37 cellular contexts compared by ENCODE assay signal in genomic region chr1:39585933-39586332, GRCh38. TPM values are rescaled to one million over a fixed set of nuclear protein-coding genes. Genes with fewer than 3 reads are reported as not detected.
"Had no signal": no experiment of that assay in that cellular context is flagged by ENCODE, and none has a peak within 500 bp of the region (broad histone marks: within the 10 kb centered on the region; RNA-seq: fewer than 3 reads in every experiment).

No MANE protein-coding gene starts in this region.

- H3K36me3 Mint-ChIP-seq: activated CD4-positive, alpha-beta memory T cell treated with anti-CD3 and anti-CD28 coated beads for 36 hours; activated naive CD4-positive, alpha-beta T cell treated with anti-CD3 and anti-CD28 coated beads, Interleukin-2, amount 50 U/mL, for 72 hours; activated naive CD8-positive, alpha-beta T cell treated with anti-CD3 and anti-CD28 coated beads for 36 hours; brain had no signal

- H3K4me3 ChIP-seq: ascending aorta, cardiac muscle cell had no signal

- H3K36me3 ChIP-seq: ascending aorta, cardiac muscle cell had no signal

- H3K4me1 ChIP-seq: ascending aorta had no signal

- H3K9me3 ChIP-seq: ascending aorta had no signal

- H3K4me3 Mint-ChIP-seq: activated B cell treated with CpG ODN at 0.5 μM for 24 hours; activated CD4-positive, alpha-beta memory T cell treated with anti-CD3 and anti-CD28 coated beads for 36 hours; activated CD4-positive, alpha-beta T cell treated with anti-CD3 and anti-CD28 coated beads, Interleukin-2, amount 10 ng/mL, durations not matched to agents 24 days and 14 days; activated CD8-positive, alpha-beta T cell treated with anti-CD3 and anti-CD28 coated beads for 36 hours; activated naive CD4-positive, alpha-beta T cell treated with anti-CD3 and anti-CD28 coated beads for 36 hours; activated naive CD8-positive, alpha-beta T cell treated with anti-CD3 and anti-CD28 coated beads for 36 hours; activated T-cell treated with anti-CD3 and anti-CD28 coated beads, Interleukin-2, amount 50 U/mL, for 4 hours; activated T-cell treated with anti-CD3 and anti-CD28 coated beads, Interleukin-2, amount 50 U/mL, for 72 hours; activated T-helper 1 cell treated with anti-CD3 and anti-CD28 coated beads, Interleukin-12 subunit alpha, Interleukin-12 subunit beta, Interleukin-2, Interleukin-4 antibody, amounts not matched to agents 30 ng/mL and 10 ng/mL and 1 ng/mL, durations not matched to agents 14 hours and 24 hours and 36 hours; activated T-helper 17 cell treated with anti-CD3 and anti-CD28 coated beads, Interleukin-2, amount 50 U/mL, for 72 hours; brain; central memory CD8-positive, alpha-beta T cell; T-helper 1 cell treated with Interleukin-12 subunit alpha and Interleukin-12 subunit beta and Interleukin-4 antibody, amounts not matched to agents 30 μg/mL and 1 μg/mL, for 36 hours; T-helper 2 cell treated with Interferon-gamma antibody and Interleukin-4, amounts not matched to agents 5 μg/mL and 100 μg/mL, for 36 hours had no signal

- H3K9me3 Mint-ChIP-seq: activated B cell treated with CpG ODN at 0.5 μM for 24 hours; activated CD4-positive, alpha-beta memory T cell treated with anti-CD3 and anti-CD28 coated beads for 36 hours; activated CD4-positive, alpha-beta T cell treated with anti-CD3 and anti-CD28 coated beads, Interleukin-2, amount 10 ng/mL, durations not matched to agents 24 days and 14 days; activated CD8-positive, alpha-beta T cell treated with anti-CD3 and anti-CD28 coated beads for 36 hours; activated naive CD4-positive, alpha-beta T cell treated with anti-CD3 and anti-CD28 coated beads for 36 hours; activated naive CD4-positive, alpha-beta T cell treated with anti-CD3 and anti-CD28 coated beads, Interleukin-2, amount 50 U/mL, for 72 hours; activated naive CD8-positive, alpha-beta T cell treated with anti-CD3 and anti-CD28 coated beads for 36 hours; activated T-cell treated with anti-CD3 and anti-CD28 coated beads, Interleukin-2, amount 50 U/mL, for 4 hours; activated T-cell treated with anti-CD3 and anti-CD28 coated beads, Interleukin-2, amount 50 U/mL, for 72 hours; activated T-helper 1 cell treated with anti-CD3 and anti-CD28 coated beads, Interleukin-12 subunit alpha, Interleukin-12 subunit beta, Interleukin-2, Interleukin-4 antibody, amounts not matched to agents 30 ng/mL and 10 ng/mL and 1 ng/mL, durations not matched to agents 14 hours and 24 hours and 36 hours; activated T-helper 17 cell treated with anti-CD3 and anti-CD28 coated beads, Interleukin-2, amount 50 U/mL, for 72 hours; brain; central memory CD8-positive, alpha-beta T cell; T-helper 1 cell treated with Interleukin-12 subunit alpha and Interleukin-12 subunit beta and Interleukin-4 antibody, amounts not matched to agents 30 μg/mL and 1 μg/mL, for 36 hours; T-helper 2 cell treated with Interferon-gamma antibody and Interleukin-4, amounts not matched to agents 5 μg/mL and 100 μg/mL, for 36 hours had no signal

- H3K27ac Mint-ChIP-seq: activated B cell treated with CpG ODN at 0.5 μM for 24 hours; activated CD4-positive, alpha-beta memory T cell treated with anti-CD3 and anti-CD28 coated beads for 36 hours; activated CD4-positive, alpha-beta T cell treated with anti-CD3 and anti-CD28 coated beads, Interleukin-2, amount 10 ng/mL, durations not matched to agents 24 days and 14 days; activated CD8-positive, alpha-beta T cell treated with anti-CD3 and anti-CD28 coated beads for 36 hours; activated naive CD4-positive, alpha-beta T cell treated with anti-CD3 and anti-CD28 coated beads for 36 hours; activated naive CD4-positive, alpha-beta T cell treated with anti-CD3 and anti-CD28 coated beads, Interleukin-2, amount 50 U/mL, for 72 hours; activated naive CD8-positive, alpha-beta T cell treated with anti-CD3 and anti-CD28 coated beads for 36 hours; activated T-cell treated with anti-CD3 and anti-CD28 coated beads, Interleukin-2, amount 50 U/mL, for 72 hours; activated T-helper 1 cell treated with anti-CD3 and anti-CD28 coated beads, Interleukin-12 subunit alpha, Interleukin-12 subunit beta, Interleukin-2, Interleukin-4 antibody, amounts not matched to agents 30 ng/mL and 10 ng/mL and 1 ng/mL, durations not matched to agents 14 hours and 24 hours and 36 hours; activated T-helper 17 cell treated with anti-CD3 and anti-CD28 coated beads, Interleukin-2, amount 50 U/mL, for 72 hours; brain; T-helper 1 cell treated with Interleukin-12 subunit alpha and Interleukin-12 subunit beta and Interleukin-4 antibody, amounts not matched to agents 30 μg/mL and 1 μg/mL, for 36 hours; T-helper 2 cell treated with Interferon-gamma antibody and Interleukin-4, amounts not matched to agents 5 μg/mL and 100 μg/mL, for 36 hours had no signal

- H3K27me3 Mint-ChIP-seq: activated CD4-positive, alpha-beta memory T cell treated with anti-CD3 and anti-CD28 coated beads for 36 hours; activated CD8-positive, alpha-beta T cell treated with anti-CD3 and anti-CD28 coated beads for 36 hours; activated naive CD8-positive, alpha-beta T cell treated with anti-CD3 and anti-CD28 coated beads for 36 hours; activated T-helper 17 cell treated with anti-CD3 and anti-CD28 coated beads, Interleukin-2, amount 50 U/mL, for 72 hours; central memory CD8-positive, alpha-beta T cell had no signal

- H3K4me1 Mint-ChIP-seq: activated B cell treated with CpG ODN at 0.5 μM for 24 hours; activated naive CD8-positive, alpha-beta T cell treated with anti-CD3 and anti-CD28 coated beads for 36 hours; brain; central memory CD8-positive, alpha-beta T cell had no signal

- DNase-seq: activated B cell treated with CpG ODN at 0.5 μM for 24 hours; activated CD4-positive, alpha-beta memory T cell treated with anti-CD3 and anti-CD28 coated beads for 36 hours; activated CD4-positive, alpha-beta T cell treated with anti-CD3 and anti-CD28 coated beads for 4 hours; activated CD4-positive, alpha-beta T cell treated with anti-CD3 and anti-CD28 coated beads, Interleukin-2, amount 10 ng/mL, durations not matched to agents 24 days and 14 days; activated CD4-positive, alpha-beta T cell treated with anti-CD3 and anti-CD28 coated beads, Interleukin-2, amount 50 U/mL, for 1 hour; activated CD4-positive, alpha-beta T cell treated with anti-CD3 and anti-CD28 coated beads, Interleukin-2, amount 50 U/mL, for 4 hours; activated CD4-positive, CD25-positive, alpha-beta regulatory T cell treated with anti-CD3 and anti-CD28 coated beads, Interleukin-2, amount 50 U/mL, for 72 hours; activated CD8-positive, alpha-beta memory T cell treated with anti-CD3 and anti-CD28 coated beads, Interleukin-2, amount 50 U/mL, for 4 hours; activated CD8-positive, alpha-beta T cell treated with anti-CD3 and anti-CD28 coated beads for 36 hours; activated effector memory CD4-positive, alpha-beta T cell treated with anti-CD3 and anti-CD28 coated beads, Interleukin-2, amount 50 U/mL, for 16 hours; activated gamma-delta T cell treated with Interleukin-2 at 50 U/mL for 16 hours; activated naive CD4-positive, alpha-beta T cell; activated naive CD4-positive, alpha-beta T cell treated with anti-CD3 and anti-CD28 coated beads for 36 hours; activated naive CD4-positive, alpha-beta T cell treated with anti-CD3 and anti-CD28 coated beads, Interleukin-2, amount 50 U/mL, for 16 hours; activated naive CD8-positive, alpha-beta T cell treated with anti-CD3 and anti-CD28 coated beads for 36 hours; activated T-cell treated with anti-CD3 and anti-CD28 coated beads for 4 hours; activated T-cell treated with anti-CD3 and anti-CD28 coated beads, Interleukin-2, amount 50 U/mL, for 1 hour; activated T-cell treated with anti-CD3 and anti-CD28 coated beads, Interleukin-2, amount 50 U/mL, for 4 hours; activated T-cell treated with anti-CD3 and anti-CD28 coated beads, Interleukin-2, amount 50 U/mL, for 72 hours; amygdala; anterior cingulate cortex; caudate nucleus; cerebellar nuclear complex; T-helper 1 cell; T-helper 2 cell; T-helper 9 cell had no signal

- H3K27me3 ChIP-seq: ascending aorta had no signal

- H3K27ac ChIP-seq: ascending aorta, cardiac muscle cell, VCaP had no signal

- ATAC-seq: activated CD8-positive, alpha-beta T cell treated with anti-CD3 and anti-CD28 coated beads for 36 hours; activated naive CD4-positive, alpha-beta T cell treated with anti-CD3 and anti-CD28 coated beads, Interleukin-2, amount 50 U/mL, for 72 hours; activated T-cell treated with anti-CD3 and anti-CD28 coated beads, Interleukin-2, amount 50 U/mL, for 4 hours; activated T-cell treated with anti-CD3 and anti-CD28 coated beads, Interleukin-2, amount 50 U/mL, for 72 hours; activated T-helper 17 cell treated with anti-CD3 and anti-CD28 coated beads, Interleukin-2, amount 50 U/mL, for 72 hours had no signal

RNA-seq across cellular contexts. Expression of gene HEYL, which starts 53.5 kb away (rescaled TPM):
- total RNA-seq: activated B cell treated with CpG ODN at 0.5 μM for 24 hours; activated CD4-positive, alpha-beta T cell treated with anti-CD3 and anti-CD28 coated beads, Interleukin-2, amount 10 ng/mL, durations not matched to agents 24 days and 14 days; bronchial epithelial cell had no signal
